ENCODE assay signal across 16 cellular contexts in genomic region chr7:73699370-73700069, GRCh38. TPM values are rescaled to one million over a fixed set of nuclear protein-coding genes. Genes with fewer than 3 reads are reported as not detected.
DNase-seq lines count a peak whose midpoint lies in the region; ATAC-seq lines count a peak whose summit lies in the region.
"Had no signal": no experiment of that assay in that cellular context is flagged by ENCODE, and none has a peak within 500 bp of the region (broad histone marks: within the 10 kb centered on the region; RNA-seq: fewer than 3 reads in every experiment).

No MANE protein-coding gene starts in this region.

- H3K4me1 Mint-ChIP-seq in central memory CD8-positive, alpha-beta T cell: peaks cover 9% of the 10 kb centered on the region
- H3K4me1 Mint-ChIP-seq in stimulated activated effector memory CD8-positive, alpha-beta T cell treated with anti-CD3 and anti-CD28 coated beads, Interleukin-12 subunit alpha, Interleukin-12 subunit beta, amount 100 ng/mL, for 72 hours: peaks cover 15% of the 10 kb centered on the region

- H3K4me3 Mint-ChIP-seq in central memory CD8-positive, alpha-beta T cell: peak overlapping the region; percentile 32
- no peak overlapping the region for H3K4me3 Mint-ChIP-seq in stimulated activated effector memory CD8-positive, alpha-beta T cell treated with anti-CD3 and anti-CD28 coated beads, Interleukin-12 subunit alpha, Interleukin-12 subunit beta, amount 100 ng/mL, for 72 hours
- H3K4me3 Mint-ChIP-seq: activated CD4-positive, alpha-beta T cell treated with anti-CD3 and anti-CD28 coated beads, Interleukin-2, amount 10 ng/mL, durations not matched to agents 7 days and 5 days; activated naive CD8-positive, alpha-beta T cell; activated T-helper 17 cell treated with anti-CD3 and anti-CD28 coated beads, Interleukin-2, amount 50 U/mL, for 72 hours; natural killer cell; stimulated activated naive B cell treated with anti-CD40 and anti-IgM and Interleukin-4, amounts not matched to agents 10 μg/mL and 1 μg/mL and 100 μg/mL, for 72 hours had no signal

- H3K27ac Mint-ChIP-seq in central memory CD8-positive, alpha-beta T cell (ENCODE audit: low read depth): peak overlapping the region; percentile 22
- H3K27ac Mint-ChIP-seq in stimulated activated effector memory CD8-positive, alpha-beta T cell treated with anti-CD3 and anti-CD28 coated beads, Interleukin-12 subunit alpha, Interleukin-12 subunit beta, amount 100 ng/mL, for 72 hours: peak overlapping the region; percentile 72
- H3K27ac Mint-ChIP-seq: activated CD4-positive, alpha-beta T cell treated with anti-CD3 and anti-CD28 coated beads, Interleukin-2, amount 10 ng/mL, durations not matched to agents 7 days and 5 days; activated naive CD8-positive, alpha-beta T cell; activated T-helper 17 cell treated with anti-CD3 and anti-CD28 coated beads, Interleukin-2, amount 50 U/mL, for 72 hours; natural killer cell had no signal

- peaks cover 63% of the 10 kb centered on the region for H3K36me3 Mint-ChIP-seq in central memory CD8-positive, alpha-beta T cell (ENCODE audit: insufficient read depth)
- peaks cover 94% of the 10 kb centered on the region for H3K36me3 Mint-ChIP-seq in stimulated activated effector memory CD8-positive, alpha-beta T cell treated with anti-CD3 and anti-CD28 coated beads, Interleukin-12 subunit alpha, Interleukin-12 subunit beta, amount 100 ng/mL, for 72 hours

- ATAC-seq in Right ventricle myocardium inferior: no peak
- no peak for ATAC-seq in left cardiac atrium
- ATAC-seq in central memory CD8-positive, alpha-beta T cell (replicated peaks; ENCODE audit: extremely low read depth, poor library complexity, severe bottlenecking): no peak
- no peak for ATAC-seq in stimulated activated effector memory CD8-positive, alpha-beta T cell treated with anti-CD3 and anti-CD28 coated beads, Interleukin-12 subunit alpha, Interleukin-12 subunit beta, amount 100 ng/mL, for 72 hours
- no peak for ATAC-seq in GM18517 (IDR thresholded peaks at IDR 0.05; ENCODE audit: unreplicated experiment)
- ATAC-seq: activated T-helper 17 cell treated with anti-CD3 and anti-CD28 coated beads, Interleukin-2, amount 50 U/mL, for 72 hours; esophagus mucosa; natural killer cell; stimulated activated naive B cell treated with anti-CD40 and anti-IgM and Interleukin-4, amounts not matched to agents 10 μg/mL and 1 μg/mL and 100 μg/mL, for 72 hours had no signal

- intact Hi-C loops in Right ventricle myocardium inferior (cut with DNase I): no loop called here
- intact Hi-C loops in left cardiac atrium (cut with DNase I): no loop called here

- H3K27me3 Mint-ChIP-seq in central memory CD8-positive, alpha-beta T cell: no peaks in the 10 kb centered on the region
- H3K27me3 Mint-ChIP-seq: activated CD4-positive, alpha-beta T cell treated with anti-CD3 and anti-CD28 coated beads, Interleukin-2, amount 10 ng/mL, durations not matched to agents 7 days and 5 days; activated naive CD8-positive, alpha-beta T cell; activated T-helper 17 cell treated with anti-CD3 and anti-CD28 coated beads, Interleukin-2, amount 50 U/mL, for 72 hours had no signal

- DNase-seq in Right ventricle myocardium inferior (ENCODE audit: missing footprints) (peak; percentile 51), left cardiac atrium (no peak)
- no peak for DNase-seq in central memory CD8-positive, alpha-beta T cell (ENCODE audit: low spot score in 2 of 2)
- no peak for DNase-seq in stimulated activated effector memory CD8-positive, alpha-beta T cell treated with anti-CD3 and anti-CD28 coated beads, Interleukin-12 subunit alpha, Interleukin-12 subunit beta, amount 100 ng/mL, for 72 hours (ENCODE audit: low spot score in 2 of 2)
- DNase-seq in stimulated activated CD4-positive, alpha-beta T cell treated with anti-CD3 and anti-CD28 coated beads, Interleukin-4, amount 100 ng/mL, for 24 hours: no peak
- DNase-seq: activated CD4-positive, alpha-beta T cell treated with anti-CD3 and anti-CD28 coated beads, Interleukin-2, amount 10 ng/mL, durations not matched to agents 7 days and 5 days; effector CD4-positive, alpha-beta T cell; mesendoderm; natural killer cell; NCI-H146; stimulated activated naive B cell treated with anti-CD40 and anti-IgM and Interleukin-4, amounts not matched to agents 10 μg/mL and 1 μg/mL and 100 μg/mL, for 72 hours; testis had no signal

- H3K9me3 Mint-ChIP-seq in central memory CD8-positive, alpha-beta T cell: no peaks in the 10 kb centered on the region
- H3K9me3 Mint-ChIP-seq in stimulated activated effector memory CD8-positive, alpha-beta T cell treated with anti-CD3 and anti-CD28 coated beads, Interleukin-12 subunit alpha, Interleukin-12 subunit beta, amount 100 ng/mL, for 72 hours: no peaks in the 10 kb centered on the region
- H3K9me3 Mint-ChIP-seq: activated CD4-positive, alpha-beta T cell treated with anti-CD3 and anti-CD28 coated beads, Interleukin-2, amount 10 ng/mL, durations not matched to agents 7 days and 5 days; activated T-helper 17 cell treated with anti-CD3 and anti-CD28 coated beads, Interleukin-2, amount 50 U/mL, for 72 hours; natural killer cell; stimulated activated naive B cell treated with anti-CD40 and anti-IgM and Interleukin-4, amounts not matched to agents 10 μg/mL and 1 μg/mL and 100 μg/mL, for 72 hours had no signal

RNA-seq across cellular contexts. Expression of gene BUD23, which starts 16.1 kb away (rescaled TPM):
- total RNA-seq in Right ventricle myocardium inferior (81.1 TPM), left cardiac atrium (10 to 100 TPM; 70.3 to 72.5 TPM)

RNA-seq across cellular contexts. Expression of gene DNAJC30, which starts 16.3 kb away (rescaled TPM):
- total RNA-seq in Right ventricle myocardium inferior (13.8 TPM), left cardiac atrium (10 to 100 TPM; 13.6 to 14.3 TPM)

RNA-seq across cellular contexts. Expression of gene STX1A, which starts 19.9 kb away (rescaled TPM):
- total RNA-seq in Right ventricle myocardium inferior (1.6 TPM), left cardiac atrium (1 to 10 TPM; 2.0 to 2.6 TPM)

RNA-seq across cellular contexts. Expression of gene VPS37D, which starts 31.9 kb away (rescaled TPM):
- total RNA-seq in Right ventricle myocardium inferior: 3.0 TPM
- 1 to 10 TPM; 1.4 to 2.5 TPM for total RNA-seq in left cardiac atrium

RNA-seq across cellular contexts. Expression of gene ABHD11, which starts 39.1 kb away (rescaled TPM):
- 21.5 TPM for total RNA-seq in Right ventricle myocardium inferior
- 10 to 100 TPM; 22.6 to 27.4 TPM for total RNA-seq in left cardiac atrium
